In genomic region chr13:113758651-113759524, GRCh38 we compare ENCODE assay signal across 8 cellular contexts. TPM values are rescaled to one million over a fixed set of nuclear protein-coding genes. Genes with fewer than 3 reads are reported as not detected.
DNase-seq lines count a peak whose midpoint lies in the region; ATAC-seq and TF ChIP-seq lines count a peak whose summit lies in the region.

TSS of gene TMEM255B (plus strand) at chr13:113759226. CDS start at chr13:113759270, 44 bp downstream.

- H2AFZ ChIP-seq in mammary epithelial cell (ENCODE audit: low read depth, low read length) = peak within 1 kb of the TSS; percentile 96

- H3K4me1 Mint-ChIP-seq in WTC11 = peaks cover 16% of the 10 kb centered on the region

- no peaks in the 10 kb centered on the region for H3K36me3 Mint-ChIP-seq in WTC11

- no peaks in the 10 kb centered on the region for H3K36me3 ChIP-seq in mammary epithelial cell (ENCODE audit: insufficient read depth, low read length)

- H3K4me3 ChIP-seq in mammary epithelial cell (replicated peaks in 1 of 3; ENCODE audit: insufficient read depth in 1 of 3, low read depth in 2 of 3, low read length in 3 of 3) (peak within 1 kb of the TSS; percentile 52 to 94 (median 69)), skin epidermis (peak within 1 kb of the TSS; percentile 36 to 65 (median 48))

- no peaks in the 10 kb centered on the region for H3K79me2 ChIP-seq in mammary epithelial cell (ENCODE audit: insufficient read depth, low read length)

- ATAC-seq in HG02588 (IDR thresholded peaks at IDR 0.05; ENCODE audit: unreplicated experiment) (peak; percentile 78), WTC11 (peak; percentile 89)

- no peaks in the 10 kb centered on the region for H4K20me1 ChIP-seq in mammary epithelial cell (ENCODE audit: insufficient read depth, low read length)

- POLR2A ChIA-PET in WTC11 (lab: Charles Lee) = interaction anchor here (1.1 kb wide), 1 partner anchor 11 kb away, joined by 3 read pairs; no protein-coding TSS in a partner anchor

- peaks cover 11% of the 10 kb centered on the region for H3K4me1 ChIP-seq in mammary epithelial cell (ENCODE audit: insufficient read depth, low read length)

- H3K27me3 Mint-ChIP-seq in WTC11 (ENCODE audit: low read depth) = peaks cover 43% of the 10 kb centered on the region

- no peaks in the 10 kb centered on the region for H3K27me3 ChIP-seq in mammary epithelial cell (ENCODE audit: insufficient read depth, low read length)

- H3K9me3 ChIP-seq in mammary epithelial cell (replicated peaks; ENCODE audit: insufficient read depth, low read length) = no peaks in the 10 kb centered on the region

- no TSS peak for BruUV-seq in mammary epithelial cell (replicated peaks; lab: Mats Ljungman, UMichigan)

- peaks cover 12% of the 10 kb centered on the region for H3K9me3 Mint-ChIP-seq in WTC11

- H3K27ac ChIP-seq in mammary epithelial cell (ENCODE audit: insufficient read depth, low read depth, low read length) = peak within 1 kb of the TSS; percentile 41
- H3K27ac ChIP-seq in skin epidermis = peak within 1 kb of the TSS; percentile 49 to 89 (median 73)

- dilution Hi-C loops in mammary epithelial cell (cut with HindIII; ENCODE audit: low sequenced_read_pairs) = no loop called here

- no peak for TF ChIP-seq CTCF in WTC11 (IDR thresholded peaks at IDR 0.05)
- TF ChIP-seq CTCF in mammary epithelial cell (conservative IDR thresholded peaks at IDR 0.05 in 1 of 2, IDR thresholded peaks at IDR 0.05 in 1 of 2; ENCODE audit: extremely low read depth in 1 of 2, insufficient read depth in 1 of 2, low read depth in 1 of 2, low read length in 2 of 2) = no peak

- peak within 1 kb of the TSS; percentile 90 for H3K4me3 Mint-ChIP-seq in WTC11

- no peak within 1 kb of the TSS for H3K27ac Mint-ChIP-seq in WTC11

- peak within 1 kb of the TSS; percentile 42 for H3K9ac ChIP-seq in mammary epithelial cell (ENCODE audit: insufficient read depth, low read length)

- 8% methylated on average over 10 of the region's 80 CpGs for WGBS in mammary epithelial cell (ENCODE audit: low coverage, missing lambda C conversion rate)

- CTCF ChIA-PET in WTC11 (lab: Charles Lee) (interaction anchor here (1.0 to 1.6 kb wide), 8 partner anchors 13 to 518 kb away, joined by 3 to 13 read pairs (median 4); no protein-coding TSS in a partner anchor), mammary epithelial cell (lab: Charles Lee; ENCODE audit: low non-redundant PET) (interaction anchor here (0.6 to 0.7 kb wide), 2 partner anchors 189 to 200 kb away, joined by 3 read pairs; no protein-coding TSS in a partner anchor)

- H3K4me2 ChIP-seq in mammary epithelial cell (ENCODE audit: insufficient read depth, low read depth, low read length) = peak within 1 kb of the TSS; percentile 94

- intact Hi-C loops in mammary epithelial cell (cut with micrococcal nuclease) = loop anchor here (1.0 to 5.0 kb wide), 3 partner anchors 22 to 38 kb away; no protein-coding TSS in a partner anchor

- in situ Hi-C loops in mammary epithelial cell (cut with MboI; ENCODE audit: low sequenced_read_pairs in 2 of 2) = no loop called here

- DNase-seq in GM03348 (ENCODE audit: low spot score) (peak; percentile 99), NCI-H1930 (lab: John Stamatoyannopoulos, UW) (peak; percentile 68 to 84), WTC11 (ENCODE audit: low spot score) (peak; percentile 86), mammary epithelial cell (peak; percentile 65), iPS-NIHi11 (ENCODE audit: low spot score) (peak; percentile 99), NK-92 (lab: John Stamatoyannopoulos, UW; ENCODE audit: unreplicated experiment) (no peak)

TF ChIP-seq in WTC11, 78 proteins besides CTCF, POLR2A, EP300 and RAD21:
- TF ChIP-seq ZNF416 (CRISPR knock-in tag; IDR thresholded peaks at IDR 0.05) (no peak), SP1 (CRISPR knock-in tag; conservative IDR thresholded peaks at IDR 0.05) (peak; percentile 44), OVOL2 (CRISPR knock-in tag; IDR thresholded peaks at IDR 0.05; ENCODE audit: borderline replicate concordance) (no peak), ZBTB43 (CRISPR knock-in tag; IDR thresholded peaks at IDR 0.05) (0 out of 2 replicates have a peak, but pooled peaks have one; percentile 27), HMGXB4 (CRISPR knock-in tag; IDR thresholded peaks at IDR 0.05) (0 out of 2 replicates have a peak, but pooled peaks have one; percentile 64), ZNF121 (CRISPR knock-in tag; IDR thresholded peaks at IDR 0.05) (no peak)

RNA-seq across cellular contexts. Expression of gene TMEM255B, which starts in this region (rescaled TPM):
- 4.7 to 5.9 TPM (median 4.8 TPM) in 3 replicates for total RNA-seq in WTC11 (2021)
- 10 to 100 TPM in 1 of 2 donors, 1 to 10 TPM in 1; 4.2 to 19.0 TPM for total RNA-seq in mammary epithelial cell
- polyA plus RNA-seq in mammary epithelial cell = 8.6 TPM
- polyA minus RNA-seq in mammary epithelial cell = 4.3 TPM
